In genomic region chr3:78633626-78634025, GRCh38 we compare ENCODE assay signal across 19 cellular contexts.
DNase-seq lines count a peak whose midpoint lies in the region; ATAC-seq, FAIRE-seq and TF ChIP-seq lines count a peak whose summit lies in the region.
"Had no signal": no experiment of that assay in that cellular context is flagged by ENCODE, and none has a peak within 500 bp of the region (broad histone marks: within the 10 kb centered on the region; RNA-seq: fewer than 3 reads in every experiment).

No MANE protein-coding gene starts in this region.

- no peak for TF ChIP-seq POLR2A in ovary (IDR thresholded peaks at IDR 0.05)

- TF ChIP-seq CTCF in foreskin fibroblast (IDR thresholded peaks at IDR 0.05; ENCODE audit: low read depth, low read length) (no peak), pancreas (IDR thresholded peaks at IDR 0.05) (no peak), ovary (IDR thresholded peaks at IDR 0.05) (no peak), colonic mucosa (IDR thresholded peaks at IDR 0.05) (no peak)

- H3K4me1 ChIP-seq in adipocyte (ENCODE audit: control insufficient read depth, insufficient read depth, low read length) (no peaks in the 10 kb centered on the region), pancreas (no peaks in the 10 kb centered on the region), ovary (ENCODE audit: insufficient read depth) (no peaks in the 10 kb centered on the region), colonic mucosa (no peaks in the 10 kb centered on the region)
- H3K4me1 ChIP-seq: Caco-2, SJCRH30 had no signal

- H3K4me3 ChIP-seq in adipocyte (ENCODE audit: low read length) (no peak overlapping the region), foreskin fibroblast (ENCODE audit: low read depth in 1 of 2, low read length in 2 of 2) (no peak overlapping the region), pancreas (no peak overlapping the region), ovary (no peak overlapping the region), colonic mucosa (no peak overlapping the region)
- H3K4me3 ChIP-seq: HAP-1, MG63, SJCRH30 had no signal

- no peak overlapping the region for H3K4me3 Mint-ChIP-seq in activated CD4-positive, alpha-beta T cell treated with anti-CD3 and anti-CD28 coated beads, Interleukin-2, amount 10 ng/mL, durations not matched to agents 24 days and 14 days

- peak overlapping the region in 1 of 4 donors; percentile 31 for H3K27ac ChIP-seq in pancreas
- H3K27ac ChIP-seq in ovary = no peak overlapping the region
- H3K27ac ChIP-seq in colonic mucosa = no peak overlapping the region
- H3K27ac ChIP-seq: SJCRH30 had no signal

- H3K9me3 ChIP-seq in adipocyte (ENCODE audit: control insufficient read depth, low read length) (no peaks in the 10 kb centered on the region), pancreas (no peaks in the 10 kb centered on the region), ovary (no peaks in the 10 kb centered on the region), colonic mucosa (no peaks in the 10 kb centered on the region)
- H3K9me3 ChIP-seq: Caco-2, HAP-1, MG63, SJCRH30 had no signal

- H3K27me3 ChIP-seq in adipocyte (replicated peaks; ENCODE audit: control insufficient read depth, insufficient read depth, low read length) (no peaks in the 10 kb centered on the region), pancreas (no peaks in the 10 kb centered on the region), ovary (no peaks in the 10 kb centered on the region), colonic mucosa (no peaks in the 10 kb centered on the region)
- H3K27me3 ChIP-seq: MG63, SJCRH30 had no signal

- no peak for TF ChIP-seq EP300 in ovary (IDR thresholded peaks at IDR 0.05)

- H3K27me3 Mint-ChIP-seq in activated CD4-positive, alpha-beta T cell treated with anti-CD3 and anti-CD28 coated beads, Interleukin-2, amount 10 ng/mL, durations not matched to agents 24 days and 14 days = no peaks in the 10 kb centered on the region

- H3K4me1 Mint-ChIP-seq in activated CD4-positive, alpha-beta T cell treated with anti-CD3 and anti-CD28 coated beads, Interleukin-2, amount 10 ng/mL, durations not matched to agents 24 days and 14 days = no peaks in the 10 kb centered on the region

- ATAC-seq in GM18520 (IDR thresholded peaks at IDR 0.05; ENCODE audit: unreplicated experiment) = peak; percentile 76
- ATAC-seq in pancreas = peak in 3 of 4 donors; percentile 39 to 72 (median 45)
- ATAC-seq: right cardiac atrium had no signal

- FAIRE-seq in pancreas (lab: Jason Lieb, UNC) = no peak

- H3K27ac Mint-ChIP-seq in activated CD4-positive, alpha-beta T cell treated with anti-CD3 and anti-CD28 coated beads, Interleukin-2, amount 10 ng/mL, durations not matched to agents 24 days and 14 days = no peak overlapping the region

- H3K36me3 ChIP-seq in adipocyte (ENCODE audit: control insufficient read depth, insufficient read depth, low read length, severe bottlenecking) = peaks cover 6% of the 10 kb centered on the region
- no peaks in the 10 kb centered on the region for H3K36me3 ChIP-seq in pancreas
- no peaks in the 10 kb centered on the region for H3K36me3 ChIP-seq in ovary
- H3K36me3 ChIP-seq in colonic mucosa = no peaks in the 10 kb centered on the region
- H3K36me3 ChIP-seq: HAP-1, MG63 had no signal

- DNase-seq in adipocyte (ENCODE audit: low read depth) (peak; percentile 62), foreskin fibroblast (peak; percentile 12 to 22), pancreas (no peak), ovary (no peak), NCI-H187 treated with DMSO at 0.1 percent for 48 hours (lab: John Stamatoyannopoulos, UW) (no peak), colonic mucosa (no peak)
- no peak for DNase-seq in activated CD4-positive, alpha-beta T cell treated with anti-CD3 and anti-CD28 coated beads, Interleukin-2, amount 10 ng/mL, durations not matched to agents 24 days and 14 days
- DNase-seq: activated naive CD4-positive, alpha-beta T cell; AML-193; Caco-2; MG63; NCI-H2029 treated with DMSO at 0.1 percent for 48 hours; NCI-H526; OCI-M1; right cardiac atrium; stimulated activated CD4-positive, alpha-beta T cell treated with anti-CD3 and anti-CD28 coated beads, Interleukin-2, amount 100 ng/mL, for 24 hours had no signal

- H3K9me3 Mint-ChIP-seq in activated CD4-positive, alpha-beta T cell treated with anti-CD3 and anti-CD28 coated beads, Interleukin-2, amount 10 ng/mL, durations not matched to agents 24 days and 14 days = no peaks in the 10 kb centered on the region

- intact Hi-C loops in pancreas (cut with DNase I) = no loop called here
- intact Hi-C loops in activated CD4-positive, alpha-beta T cell treated with anti-CD3 and anti-CD28 coated beads, Interleukin-2, amount 10 ng/mL, durations not matched to agents 24 days and 14 days (cut with micrococcal nuclease) = no loop called here
- intact Hi-C loops in ovary (cut with DNase I) = no loop called here
- intact Hi-C loops in colonic mucosa (cut with DNase I) = no loop called here

- H3K9ac ChIP-seq in adipocyte (ENCODE audit: low read length) (no peak overlapping the region), colonic mucosa (ENCODE audit: low read depth in 2 of 2, low read length in 2 of 2) (no peak overlapping the region)

- WGBS in pancreas, 2 donors = 28 to 45% methylated on average over 4 of the region's 4 CpGs
- 67 to 74% (median 67%) methylated on average over 4 of the region's 4 CpGs for WGBS in ovary, 3 donors

- H3K36me3 Mint-ChIP-seq in activated CD4-positive, alpha-beta T cell treated with anti-CD3 and anti-CD28 coated beads, Interleukin-2, amount 10 ng/mL, durations not matched to agents 24 days and 14 days (ENCODE audit: low read depth) = no peaks in the 10 kb centered on the region

Comparison
In these comparisons a context has a peak if more than half of its experiments do, and no peak if none do; other contexts are left out.
1. DNase-seq: peak in adipocyte (single experiment) and foreskin fibroblast (2 of 2); none in pancreas (0 of 6), activated CD4-positive, alpha-beta T cell treated with anti-CD3 and anti-CD28 coated beads, Interleukin-2, amount 10 ng/mL, durations not matched to agents 24 days and 14 days (single experiment), ovary (0 of 5), NCI-H187 treated with DMSO at 0.1 percent for 48 hours (single experiment) and colonic mucosa (single experiment).